Comparison of ENCODE assay signal across 21 cellular contexts in genomic region chr4:76074995-76075600, GRCh38. TPM values are rescaled to one million over a fixed set of nuclear protein-coding genes. Genes with fewer than 3 reads are reported as not detected.
A peak's percentile ranks its signal among the peaks of the same experiment; 100 is the strongest.
DNase-seq lines count a peak whose midpoint lies in the region; ATAC-seq, FAIRE-seq and TF ChIP-seq lines count a peak whose summit lies in the region.
"Had no signal": no experiment of that assay in that cellular context is flagged by ENCODE, and none has a peak within 500 bp of the region (broad histone marks: within the 10 kb centered on the region; RNA-seq: fewer than 3 reads in every experiment).

No MANE protein-coding gene starts in this region.

- no peak overlapping the region for H3K4me2 ChIP-seq in mammary epithelial cell (ENCODE audit: insufficient read depth, low read depth, low read length)
- no peak overlapping the region for H3K4me2 ChIP-seq in keratinocyte (ENCODE audit: control insufficient read depth, extremely low read depth, insufficient read depth, low read depth, low read length)

- TF ChIP-seq CTCF in mammary epithelial cell (conservative IDR thresholded peaks at IDR 0.05 in 1 of 2, IDR thresholded peaks at IDR 0.05 in 1 of 2; ENCODE audit: extremely low read depth in 1 of 2, insufficient read depth in 1 of 2, low read depth in 1 of 2, low read length in 2 of 2) (no peak), MCF 10A (IDR thresholded peaks at IDR 0.05; ENCODE audit: unreplicated experiment) (no peak), keratinocyte (optimal IDR thresholded peaks at IDR 0.05 in 1 of 3, IDR thresholded peaks at IDR 0.05 in 1 of 3, conservative IDR thresholded peaks at IDR 0.05 in 1 of 3; ENCODE audit: extremely low read depth in 1 of 3, insufficient read depth in 2 of 3, low read length in 3 of 3) (no peak), gastrocnemius medialis (IDR thresholded peaks at IDR 0.05 in 4 of 5, conservative IDR thresholded peaks at IDR 0.05 in 1 of 5) (no peak)

- no peaks in the 10 kb centered on the region for H3K36me3 ChIP-seq in mammary epithelial cell (ENCODE audit: insufficient read depth, low read length)
- peaks cover 6% of the 10 kb centered on the region; the same call in 1 of the 2 replicates for H3K36me3 ChIP-seq in SK-N-MC (ENCODE audit: insufficient read depth, low read length)
- no peaks in the 10 kb centered on the region for H3K36me3 ChIP-seq in keratinocyte (ENCODE audit: control insufficient read depth in 2 of 2, extremely low read depth in 1 of 2, insufficient read depth in 2 of 2, low read length in 2 of 2)
- H3K36me3 ChIP-seq in gastrocnemius medialis: no peaks in the 10 kb centered on the region

- CTCF ChIA-PET in mammary epithelial cell (lab: Charles Lee; ENCODE audit: low non-redundant PET) (no interaction called here), MCF 10A (lab: Yijun Ruan, JAX) (interaction anchor here (0.6 to 1.5 kb wide), 4 partner anchors 9 to 81 kb away, joined by 3 to 5 read pairs (median 4); no protein-coding TSS in a partner anchor)

- no peak overlapping the region for H3K4me3 Mint-ChIP-seq in MCF 10A (ENCODE audit: unreplicated experiment)
- H3K4me3 Mint-ChIP-seq: HFFc6 had no signal

- no peaks in the 10 kb centered on the region for H3K9me3 Mint-ChIP-seq in MCF 10A (ENCODE audit: unreplicated experiment)
- H3K9me3 Mint-ChIP-seq: HFFc6 had no signal

- H3K4me3 ChIP-seq in mammary epithelial cell (replicated peaks in 1 of 3; ENCODE audit: insufficient read depth in 1 of 3, low read depth in 2 of 3, low read length in 3 of 3) (no peak overlapping the region), SK-N-MC (peak overlapping the region; percentile 42), keratinocyte (ENCODE audit: control insufficient read depth in 2 of 3, extremely low read depth in 1 of 3, insufficient read depth in 2 of 3, low read depth in 1 of 3, low read length in 3 of 3) (no peak overlapping the region), gastrocnemius medialis (peak overlapping the region; percentile 44 to 61 (median 50))

- 10% methylated on average over 4 of the region's 4 CpGs for WGBS in mammary epithelial cell (ENCODE audit: low coverage, missing lambda C conversion rate)

- no peaks in the 10 kb centered on the region for H3K4me1 ChIP-seq in mammary epithelial cell (ENCODE audit: insufficient read depth, low read length)
- no peaks in the 10 kb centered on the region for H3K4me1 ChIP-seq in keratinocyte (ENCODE audit: control insufficient read depth, extremely low read depth, insufficient read depth, low read length)
- H3K4me1 ChIP-seq in gastrocnemius medialis: peaks cover 29 to 41% of the 10 kb centered on the region in 2 donors

- H2AFZ ChIP-seq in mammary epithelial cell (ENCODE audit: low read depth, low read length) (peak overlapping the region; percentile 54), keratinocyte (ENCODE audit: control insufficient read depth, low read length) (no peak overlapping the region)

- intact Hi-C loops in mammary epithelial cell (cut with micrococcal nuclease): no loop called here
- intact Hi-C loops in MCF 10A (cut with micrococcal nuclease): no loop called here
- intact Hi-C loops in gastrocnemius medialis (cut with DNase I; ENCODE audit: low total_unique reads): loop anchor here (10.0 kb wide), 2 partner anchors 350 to 870 kb away; partner anchors contain the start of genes SEPTIN11 and USO1

- TF ChIP-seq POLR2A in gastrocnemius medialis (IDR thresholded peaks at IDR 0.05): no peak

- no peak overlapping the region for H3K27ac Mint-ChIP-seq in MCF 10A (ENCODE audit: low read depth, unreplicated experiment)
- H3K27ac Mint-ChIP-seq: HFFc6 had no signal

- H3K27me3 Mint-ChIP-seq in MCF 10A (ENCODE audit: insufficient read depth, unreplicated experiment): no peaks in the 10 kb centered on the region

- DNase-seq in mammary epithelial cell (no peak), MCF 10A (ENCODE audit: unreplicated experiment) (no peak), SK-N-MC (ENCODE audit: low read depth, low spot score) (peak; percentile 83), keratinocyte (ENCODE audit: low read depth, low spot score) (no peak), gastrocnemius medialis (no peak), NCI-H2029 treated with DMSO at 0.1 percent for 48 hours (lab: John Stamatoyannopoulos, UW) (no peak)
- DNase-seq in stimulated activated CD4-positive, alpha-beta T cell treated with anti-CD3 and anti-CD28 coated beads, Interleukin-15, amount 100 ng/mL, for 24 hours: no peak
- DNase-seq: AML-193, DMS79 treated with DMSO at 0.1 percent for 48 hours, H7, HFFc6, KBM-7, NCI-H1105 treated with DMSO at 0.1 percent for 48 hours, NCI-H187, NCI-H2227 treated with DMSO at 0.1 percent for 48 hours, NCI-H524, RPMI8226 had no signal

- BruUV-seq in mammary epithelial cell (replicated peaks; lab: Mats Ljungman, UMichigan) (no TSS peak), MCF 10A (replicated peaks; lab: Mats Ljungman, UMichigan) (no TSS peak)

- H3K36me3 Mint-ChIP-seq in MCF 10A (ENCODE audit: insufficient read depth, unreplicated experiment): no peaks in the 10 kb centered on the region

- peak; percentile 26 for FAIRE-seq in keratinocyte (lab: Jason Lieb, UNC)
- FAIRE-seq: HepG2 had no signal

- dilution Hi-C loops in mammary epithelial cell (cut with HindIII; ENCODE audit: low sequenced_read_pairs) (no loop called here), keratinocyte (cut with MboI; ENCODE audit: extremely low pct_ligation_motif_present, low sequenced_read_pairs) (no loop called here)

- H3K27ac ChIP-seq in mammary epithelial cell (ENCODE audit: insufficient read depth, low read depth, low read length) (no peak overlapping the region), SK-N-MC (peak overlapping the region; percentile 95), keratinocyte (ENCODE audit: control insufficient read depth, insufficient read depth, low read length) (no peak overlapping the region), gastrocnemius medialis (peak overlapping the region; percentile 80 to 93 (median 84))
- H3K27ac ChIP-seq: 22Rv1, C4-2B had no signal

- H3K9ac ChIP-seq in mammary epithelial cell (ENCODE audit: insufficient read depth, low read length) (no peak overlapping the region), SK-N-MC (ENCODE audit: insufficient read length) (no peak overlapping the region), keratinocyte (ENCODE audit: control insufficient read depth, extremely low read depth, insufficient read depth, low read length) (no peak overlapping the region)

- H3K27me3 ChIP-seq in mammary epithelial cell (ENCODE audit: insufficient read depth, low read length): no peaks in the 10 kb centered on the region
- H3K27me3 ChIP-seq in keratinocyte (ENCODE audit: control insufficient read depth, extremely low read depth, insufficient read depth, low read length): no peaks in the 10 kb centered on the region
- no peaks in the 10 kb centered on the region for H3K27me3 ChIP-seq in gastrocnemius medialis

- ATAC-seq in gastrocnemius medialis (no peak), HG03045 (IDR thresholded peaks at IDR 0.05; ENCODE audit: unreplicated experiment) (no peak)
- ATAC-seq: HepG2 had no signal

- no peaks in the 10 kb centered on the region for H3K9me3 ChIP-seq in mammary epithelial cell (replicated peaks; ENCODE audit: insufficient read depth, low read length)
- H3K9me3 ChIP-seq in SK-N-MC (ENCODE audit: low read depth, low read length): no peaks in the 10 kb centered on the region; the same call in 1 of the 2 replicates
- no peaks in the 10 kb centered on the region for H3K9me3 ChIP-seq in keratinocyte (ENCODE audit: control insufficient read depth, low read depth, low read length)
- no peaks in the 10 kb centered on the region for H3K9me3 ChIP-seq in gastrocnemius medialis

- H4K20me1 ChIP-seq in mammary epithelial cell (ENCODE audit: insufficient read depth, low read length) (no peaks in the 10 kb centered on the region), keratinocyte (ENCODE audit: control insufficient read depth, extremely low read depth, insufficient read depth, low read length) (no peaks in the 10 kb centered on the region)

- H3K79me2 ChIP-seq in mammary epithelial cell (ENCODE audit: insufficient read depth, low read length) (no peaks in the 10 kb centered on the region), keratinocyte (ENCODE audit: control insufficient read depth, insufficient read depth, low read length) (no peaks in the 10 kb centered on the region)

- POLR2A ChIA-PET in MCF 10A (lab: Yijun Ruan, JAX): interaction anchor here (2.1 to 2.6 kb wide), 2 partner anchors 9 to 12 kb away, joined by 8 to 12 read pairs; no protein-coding TSS in a partner anchor

- no peaks in the 10 kb centered on the region for H3K4me1 Mint-ChIP-seq in MCF 10A (ENCODE audit: insufficient read depth, unreplicated experiment)

- in situ Hi-C loops in mammary epithelial cell (cut with MboI; ENCODE audit: low sequenced_read_pairs in 2 of 2) (no loop called here), gastrocnemius medialis (cut with MboI; ENCODE audit: low sequenced_read_pairs in 4 of 4) (loop anchor here in 1 of 4 donors (5.0 kb wide), 1 partner anchor 78 kb away; no protein-coding TSS in a partner anchor)

- no peaks in the 10 kb centered on the region for H3K9me1 ChIP-seq in keratinocyte (ENCODE audit: control insufficient read depth, extremely low read depth, insufficient read depth, low read length)

RNA-seq across cellular contexts. Expression of gene ART3, which starts 0.6 kb away (rescaled TPM):
- total RNA-seq in mammary epithelial cell (not detected), MCF 10A (2022) (0.83 TPM in 1 of 2 replicates, not detected in the other), gastrocnemius medialis (10 to 100 TPM; 55.2 to 91.0 (median 83.4) TPM)
- polyA plus RNA-seq in mammary epithelial cell (0.24 TPM), keratinocyte (0.23 to 0.64 TPM (median 0.46 TPM) in 3 replicates)
- polyA minus RNA-seq in mammary epithelial cell (not detected), keratinocyte (0.23 TPM in 1 of 3 replicates, not detected in the others)
- not detected for polyA plus RNA-seq in keratinocyte (2011; ENCODE audit: low read depth)
- polyA plus RNA-seq in keratinocyte (2011; cell fraction: cytosol; rRNA removed): 0.19 and 0.36 TPM in 2 replicates
- 0.52 and 1.1 TPM in 2 replicates for polyA plus RNA-seq in keratinocyte (2011; cell fraction: nucleus; rRNA removed)
- 0.50 TPM in 1 of 2 replicates, not detected in the other for polyA plus RNA-seq in keratinocyte (2012; ENCODE audit: low replicate concordance)
- not detected for polyA minus RNA-seq in keratinocyte (2011; cell fraction: cytosol; rRNA and poly(A)+ RNA removed)
- not detected in 2 replicates for polyA minus RNA-seq in keratinocyte (2011; cell fraction: nucleus; rRNA and poly(A)+ RNA removed)
- total RNA-seq: HepG2, HFFc6 had no signal
- polyA plus RNA-seq: HepG2 had no signal

RNA-seq across cellular contexts. Expression of gene CXCL11, which starts 39.2 kb away (rescaled TPM):
- total RNA-seq in mammary epithelial cell: under 1 TPM in 1 of 2 donors, not detected in 1; 0.99 TPM
- 0.06 TPM for polyA plus RNA-seq in mammary epithelial cell
- not detected for polyA minus RNA-seq in mammary epithelial cell
- not detected in 2 replicates for total RNA-seq in MCF 10A (2022)
- 0.58 to 1.4 TPM (median 0.93 TPM) in 3 replicates for polyA plus RNA-seq in keratinocyte
- polyA plus RNA-seq in keratinocyte (2011; ENCODE audit: low read depth): not detected
- polyA plus RNA-seq in keratinocyte (2011; cell fraction: cytosol; rRNA removed): 1.1 and 1.8 TPM in 2 replicates
- 0.80 and 1.2 TPM in 2 replicates for polyA plus RNA-seq in keratinocyte (2011; cell fraction: nucleus; rRNA removed)
- 0.10 and 0.53 TPM in 2 replicates for polyA plus RNA-seq in keratinocyte (2012; ENCODE audit: low replicate concordance)
- polyA minus RNA-seq in keratinocyte: 0.36 to 0.48 TPM in 2 of 3 replicates, not detected in the other
- polyA minus RNA-seq in keratinocyte (2011; cell fraction: cytosol; rRNA and poly(A)+ RNA removed): not detected
- polyA minus RNA-seq in keratinocyte (2011; cell fraction: nucleus; rRNA and poly(A)+ RNA removed): 0.32 and 0.47 TPM in 2 replicates
- not detected for total RNA-seq in gastrocnemius medialis
- total RNA-seq: H7, HepG2, HFFc6 had no signal

RNA-seq across cellular contexts. Expression of gene CXCL10, which starts 51.8 kb away (rescaled TPM):
- total RNA-seq in mammary epithelial cell (1 to 10 TPM in 1 of 2 donors, not detected in 1; 1.3 TPM), MCF 10A (2022) (not detected in 2 replicates), gastrocnemius medialis (under 1 TPM in 1 of 4 donors, not detected in 3; 0.97 TPM)
- polyA plus RNA-seq in mammary epithelial cell (0.10 TPM), keratinocyte (0.48 to 0.99 TPM (median 0.72 TPM) in 3 replicates)
- polyA minus RNA-seq in mammary epithelial cell (not detected), keratinocyte (0.49 to 0.74 TPM in 2 of 3 replicates, not detected in the other)
- polyA plus RNA-seq in keratinocyte (2011; ENCODE audit: low read depth): 0.30 TPM
- polyA plus RNA-seq in keratinocyte (2011; cell fraction: cytosol; rRNA removed): 0.75 and 2.4 TPM in 2 replicates
- polyA plus RNA-seq in keratinocyte (2011; cell fraction: nucleus; rRNA removed): 1.3 and 1.8 TPM in 2 replicates
- polyA plus RNA-seq in keratinocyte (2012; ENCODE audit: low replicate concordance): 0.38 and 0.47 TPM in 2 replicates
- not detected for polyA minus RNA-seq in keratinocyte (2011; cell fraction: cytosol; rRNA and poly(A)+ RNA removed)
- not detected in 2 replicates for polyA minus RNA-seq in keratinocyte (2011; cell fraction: nucleus; rRNA and poly(A)+ RNA removed)
- total RNA-seq: H7, HepG2, HFFc6 had no signal
- polyA plus RNA-seq: HepG2 had no signal

Comparison
In these comparisons a context has a peak if more than half of its experiments do, and no peak if none do; other contexts are left out.
1. H3K27ac ChIP-seq: peak in SK-N-MC (single experiment) and gastrocnemius medialis (4 of 4); none in mammary epithelial cell (single experiment) and keratinocyte (single experiment).
2. H3K4me3 ChIP-seq: peak in SK-N-MC (single experiment) and gastrocnemius medialis (4 of 4); none in mammary epithelial cell (0 of 3) and keratinocyte (0 of 3).
3. RNA of gene ART3, which starts 0.6 kb away (total RNA-seq): 55.2 to 91.0 TPM in gastrocnemius medialis; 0.83 TPM in MCF 10A and not detected in mammary epithelial cell; every median in the first group is over 10 times any median in the second.